ENCODE assay signal across 8 cellular contexts in the genomic region with DNA sequence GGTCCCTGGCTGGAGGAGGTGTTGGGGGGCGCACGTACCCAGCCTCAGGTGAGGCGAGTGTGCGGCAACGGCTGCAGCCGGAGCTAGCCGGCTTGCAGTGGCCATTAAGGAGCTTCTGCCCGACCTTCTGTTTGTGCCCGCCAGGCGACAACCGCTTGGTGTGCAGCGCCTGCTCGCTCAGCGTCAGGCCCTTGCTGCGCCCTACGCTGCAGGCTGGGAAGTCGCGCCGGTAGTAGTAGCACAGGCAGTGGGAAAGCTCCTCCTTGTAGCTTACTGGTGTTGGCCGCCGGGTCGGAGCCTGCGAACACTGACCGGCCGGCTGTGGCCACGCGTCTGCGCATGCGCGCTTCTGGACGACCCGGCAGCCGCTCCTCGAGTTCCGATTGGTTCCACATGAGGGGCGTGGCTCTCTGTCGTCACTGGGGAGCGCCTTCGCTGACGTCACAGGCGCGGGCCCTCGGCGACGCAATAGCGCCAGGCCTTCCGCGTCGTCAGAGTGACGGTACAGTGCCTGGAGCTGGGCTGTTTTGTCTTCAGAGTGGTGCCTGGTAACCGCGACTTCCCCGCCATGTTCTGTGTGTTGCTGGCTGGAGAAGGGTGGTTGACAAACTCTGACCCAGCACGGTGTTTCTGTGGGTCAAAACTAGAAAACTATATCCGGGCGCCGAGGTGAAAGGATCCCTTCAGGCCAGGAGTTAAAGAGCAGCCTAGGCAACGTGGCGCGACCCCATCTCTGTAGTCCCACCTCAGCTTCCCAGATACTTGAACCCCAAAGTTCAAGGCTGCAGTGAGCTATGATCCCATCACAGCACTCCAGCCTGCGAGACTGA.
DNase-seq lines count a peak whose midpoint lies in the region; ATAC-seq and TF ChIP-seq lines count a peak whose summit lies in the region.

No MANE protein-coding gene starts in this region.

- peak; percentile 98 for DNase-seq in GM10266 (ENCODE audit: extremely low spot score)
- peak; percentile 98 for DNase-seq in NCI-H1092 (lab: John Stamatoyannopoulos, UW)
- DNase-seq in activated naive CD8-positive, alpha-beta T cell treated with anti-CD3 and anti-CD28 coated beads for 36 hours: peak; percentile 99
- peak; percentile 91 to 99 (median 97) for DNase-seq in head of caudate nucleus
- peak; percentile 99 to 100 (median 99) for DNase-seq in ovary
- peak; percentile 97 to 99 for DNase-seq in tibial artery

- H3K27ac Mint-ChIP-seq in activated naive CD8-positive, alpha-beta T cell treated with anti-CD3 and anti-CD28 coated beads for 36 hours: peak overlapping the region; percentile 98

- intact Hi-C loops in head of caudate nucleus (cut with DNase I) (loop anchor here (5.0 to 10.0 kb wide), 2 partner anchors 78 to 190 kb away; a partner anchor contains a TSS), ovary (cut with DNase I) (loop anchor here in 1 of 4 donors (5.0 kb wide), 1 partner anchor 352 kb away; no protein-coding TSS in a partner anchor), tibial artery (cut with DNase I; ENCODE audit: low total_unique reads) (loop anchor here (10.0 kb wide), 1 partner anchor 150 kb away; a partner anchor contains a TSS)

- H3K9me3 ChIP-seq in ovary (no peaks in the 10 kb centered on the region), tibial artery (no peaks in the 10 kb centered on the region)

- peak overlapping the region; percentile 79 for H3K4me3 ChIP-seq in ovary
- peak overlapping the region; percentile 74 to 98 for H3K4me3 ChIP-seq in tibial artery

- TF ChIP-seq POLR2A in ovary (IDR thresholded peaks at IDR 0.05): peak; percentile 99

- 0 to 1% (median 0%) methylated on average over 45 to 61 of the region's 61 CpGs for WGBS in ovary, 3 donors

- H3K4me1 ChIP-seq in ovary (ENCODE audit: insufficient read depth): peaks cover 3% of the 10 kb centered on the region
- H3K4me1 ChIP-seq in tibial artery: peaks cover 3 to 18% (median 12%) of the 10 kb centered on the region in 4 donors

- no peaks in the 10 kb centered on the region for H3K9me3 Mint-ChIP-seq in activated naive CD8-positive, alpha-beta T cell treated with anti-CD3 and anti-CD28 coated beads for 36 hours

- H3K27ac ChIP-seq in ovary (peak overlapping the region; percentile 50 to 86), tibial artery (peak overlapping the region; percentile 94 to 98)

- H3K27me3 ChIP-seq in ovary (no peaks in the 10 kb centered on the region), tibial artery (no peaks in the 10 kb centered on the region)

- no peaks in the 10 kb centered on the region for H3K36me3 ChIP-seq in ovary
- H3K36me3 ChIP-seq in tibial artery: no peaks in the 10 kb centered on the region

- ATAC-seq in HG02588 (IDR thresholded peaks at IDR 0.05; ENCODE audit: unreplicated experiment) (peak; percentile 90), SK-N-SH treated with all-trans-retinoic acid at 6 μM for 48 hours (peak; percentile 95)

- peaks cover 4% of the 10 kb centered on the region for H3K27me3 Mint-ChIP-seq in activated naive CD8-positive, alpha-beta T cell treated with anti-CD3 and anti-CD28 coated beads for 36 hours

- H3K4me1 Mint-ChIP-seq in activated naive CD8-positive, alpha-beta T cell treated with anti-CD3 and anti-CD28 coated beads for 36 hours: peaks cover 27% of the 10 kb centered on the region

- H3K36me3 Mint-ChIP-seq in activated naive CD8-positive, alpha-beta T cell treated with anti-CD3 and anti-CD28 coated beads for 36 hours: no peaks in the 10 kb centered on the region

- no peak for TF ChIP-seq CTCF in GM10266 (IDR thresholded peaks at IDR 0.05; ENCODE audit: control insufficient read depth, insufficient read depth, low read depth, missing control alignments)
- peak in 2 of 3 donors; percentile 44 to 48 for TF ChIP-seq CTCF in ovary (IDR thresholded peaks at IDR 0.05)
- peak; percentile 24 to 47 for TF ChIP-seq CTCF in tibial artery (IDR thresholded peaks at IDR 0.05)

- peak overlapping the region; percentile 96 for H3K4me3 Mint-ChIP-seq in activated naive CD8-positive, alpha-beta T cell treated with anti-CD3 and anti-CD28 coated beads for 36 hours

- TF ChIP-seq EP300 in ovary (IDR thresholded peaks at IDR 0.05): peak; percentile 86

TF ChIP-seq in SK-N-SH treated with all-trans-retinoic acid at 6 μM for 48 hours, 23 proteins besides CTCF, POLR2A, EP300 and RAD21:
- TF ChIP-seq ZNF70 (CRISPR knock-in tag; IDR thresholded peaks at IDR 0.05): peak; percentile 35; the same call in 1 of the 2 replicates
- no peak for TF ChIP-seq ARNTL (CRISPR knock-in tag; IDR thresholded peaks at IDR 0.05; ENCODE audit: borderline replicate concordance, low read depth)

Comparison
In these comparisons a context has a peak if more than half of its experiments do, and no peak if none do; other contexts are left out.
1. Peak in every context shown above with its lines: DNase-seq, ATAC-seq, H3K4me3 ChIP-seq and H3K27ac ChIP-seq.